ENCODE assay signal across 9 cellular contexts in the genomic region with DNA sequence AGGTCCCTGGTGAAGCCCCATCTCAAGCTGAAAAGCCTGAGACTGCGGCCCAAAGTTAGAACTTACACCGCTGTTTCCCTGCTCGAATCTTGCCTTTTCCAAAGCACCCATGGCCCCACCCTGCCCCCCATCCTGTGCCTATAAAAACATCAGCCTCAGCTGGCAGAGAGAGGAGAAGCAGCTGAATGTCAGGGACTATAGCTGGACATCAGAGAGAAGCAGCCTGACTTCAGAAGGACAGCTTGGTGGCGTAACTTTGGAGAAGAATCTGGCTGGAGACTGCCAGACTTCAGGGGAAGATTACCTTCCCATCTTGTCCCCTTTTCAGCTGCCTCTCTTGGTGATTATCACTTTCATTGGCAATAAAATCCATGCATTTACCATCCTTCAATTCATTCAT. TPM values are rescaled to one million over a fixed set of nuclear protein-coding genes. Genes with fewer than 3 reads are reported as not detected.
DNase-seq lines count a peak whose midpoint lies in the region; ATAC-seq and TF ChIP-seq lines count a peak whose summit lies in the region.
"Had no signal": no experiment of that assay in that cellular context is flagged by ENCODE, and none has a peak within 500 bp of the region (broad histone marks: within the 10 kb centered on the region; RNA-seq: fewer than 3 reads in every experiment).

No MANE protein-coding gene starts in this region.

- in situ Hi-C loops in SK-MEL-5 (cut with HindIII; ENCODE audit: low pct_unique_long_range_greater_than_20kb, low sequenced_read_pairs): no loop called here

- H3K36me3 ChIP-seq in heart right ventricle (no peaks in the 10 kb centered on the region), parathyroid adenoma (ENCODE audit: control insufficient read depth, insufficient read depth, low read length) (no peaks in the 10 kb centered on the region), uterus (peaks cover 0 to 2% of the 10 kb centered on the region in 2 donors)

- H3K9me3 ChIP-seq in heart right ventricle (no peaks in the 10 kb centered on the region), parathyroid adenoma (ENCODE audit: control insufficient read depth, low read length) (no peaks in the 10 kb centered on the region), uterus (no peaks in the 10 kb centered on the region)

- peak in 7 of 8 donors; percentile 17 to 63 (median 41) for ATAC-seq in heart right ventricle
- ATAC-seq: activated CD4-positive, CD25-positive, alpha-beta regulatory T cell treated with anti-CD3 and anti-CD28 coated beads, Interleukin-2, amount 50 U/mL, for 24 hours; GM12878 had no signal

- H3K9ac ChIP-seq in parathyroid adenoma: no peak overlapping the region

- DNase-seq in SK-MEL-5 (ENCODE audit: low read depth, low spot score): peak; percentile 15
- DNase-seq in heart right ventricle: no peak
- no peak for DNase-seq in uterus
- no peak for DNase-seq in dedifferentiated amniotic fluid mesenchymal stem cell (ENCODE audit: extremely low spot score)
- no peak for DNase-seq in activated T-cell treated with anti-CD3 and anti-CD28 coated beads, Interleukin-2, amount 50 U/mL, for 1 hour
- no peak for DNase-seq in cerebellar cortex (ENCODE audit: low spot score)

- H3K4me3 ChIP-seq in heart right ventricle (peak overlapping the region in 1 of 10 donors; percentile 32), parathyroid adenoma (ENCODE audit: low read depth, low read length) (no peak overlapping the region), uterus (no peak overlapping the region)
- H3K4me3 ChIP-seq: GM12878 had no signal

- H3K79me2 ChIP-seq in parathyroid adenoma: no peaks in the 10 kb centered on the region

- WGBS in heart right ventricle, 2 donors: 73 to 78% methylated on average over 4 of the region's 4 CpGs

- peak overlapping the region; percentile 70 for H2AFZ ChIP-seq in parathyroid adenoma

- no peak for TF ChIP-seq POLR2A in uterus (IDR thresholded peaks at IDR 0.05)

- H3K27ac ChIP-seq in heart right ventricle (peak overlapping the region; percentile 65 to 86 (median 81)), parathyroid adenoma (peak overlapping the region; percentile 36), uterus (peak overlapping the region; percentile 65 to 66)

- H3K4me2 ChIP-seq in parathyroid adenoma (ENCODE audit: low read length): no peak overlapping the region

- H3K27me3 ChIP-seq in heart right ventricle (no peaks in the 10 kb centered on the region), parathyroid adenoma (ENCODE audit: control insufficient read depth, insufficient read depth, low read length) (no peaks in the 10 kb centered on the region), uterus (no peaks in the 10 kb centered on the region)

- intact Hi-C loops in heart right ventricle (cut with DNase I): no loop called here
- intact Hi-C loops in uterus (cut with DNase I; ENCODE audit: low total_unique reads): no loop called here

- H3K4me1 ChIP-seq in heart right ventricle: peaks cover 14 to 26% (median 22%) of the 10 kb centered on the region in 9 donors
- H3K4me1 ChIP-seq in parathyroid adenoma: peaks cover 6% of the 10 kb centered on the region
- peaks cover 0 to 14% of the 10 kb centered on the region in 2 donors for H3K4me1 ChIP-seq in uterus

- no peak for TF ChIP-seq CTCF in heart right ventricle (IDR thresholded peaks at IDR 0.05)
- no peak for TF ChIP-seq CTCF in parathyroid adenoma (IDR thresholded peaks at IDR 0.05)
- TF ChIP-seq CTCF in uterus (IDR thresholded peaks at IDR 0.05): no peak

RNA-seq across cellular contexts. Expression of gene RCBTB2, which starts 9.3 kb away (rescaled TPM):
- total RNA-seq in SK-MEL-5 (2014; rRNA removed; shearing (Covaris generic)): 4.8 and 5.0 TPM in 2 replicates
- 2.6 and 3.1 TPM in 2 replicates for polyA plus RNA-seq in SK-MEL-5 (2015; cell fraction: cytosol; rRNA removed)
- 10.5 and 13.1 TPM in 2 replicates for polyA plus RNA-seq in SK-MEL-5 (2015; cell fraction: nucleus; rRNA removed)
- total RNA-seq in heart right ventricle (10 to 100 TPM in 9 of 10 donors, 1 to 10 TPM in 1; 8.3 to 16.2 (median 12.2) TPM), uterus (10 to 100 TPM in 2 of 4 donors, 1 to 10 TPM in 2; 2.6 to 72.0 (median 9.5) TPM)
- polyA plus RNA-seq in heart right ventricle: 10 to 100 TPM in 1 of 2 donors, 1 to 10 TPM in 1; 4.9 to 22.9 TPM
